Comparison of ENCODE assay signal across 9 cellular contexts in the genomic region with DNA sequence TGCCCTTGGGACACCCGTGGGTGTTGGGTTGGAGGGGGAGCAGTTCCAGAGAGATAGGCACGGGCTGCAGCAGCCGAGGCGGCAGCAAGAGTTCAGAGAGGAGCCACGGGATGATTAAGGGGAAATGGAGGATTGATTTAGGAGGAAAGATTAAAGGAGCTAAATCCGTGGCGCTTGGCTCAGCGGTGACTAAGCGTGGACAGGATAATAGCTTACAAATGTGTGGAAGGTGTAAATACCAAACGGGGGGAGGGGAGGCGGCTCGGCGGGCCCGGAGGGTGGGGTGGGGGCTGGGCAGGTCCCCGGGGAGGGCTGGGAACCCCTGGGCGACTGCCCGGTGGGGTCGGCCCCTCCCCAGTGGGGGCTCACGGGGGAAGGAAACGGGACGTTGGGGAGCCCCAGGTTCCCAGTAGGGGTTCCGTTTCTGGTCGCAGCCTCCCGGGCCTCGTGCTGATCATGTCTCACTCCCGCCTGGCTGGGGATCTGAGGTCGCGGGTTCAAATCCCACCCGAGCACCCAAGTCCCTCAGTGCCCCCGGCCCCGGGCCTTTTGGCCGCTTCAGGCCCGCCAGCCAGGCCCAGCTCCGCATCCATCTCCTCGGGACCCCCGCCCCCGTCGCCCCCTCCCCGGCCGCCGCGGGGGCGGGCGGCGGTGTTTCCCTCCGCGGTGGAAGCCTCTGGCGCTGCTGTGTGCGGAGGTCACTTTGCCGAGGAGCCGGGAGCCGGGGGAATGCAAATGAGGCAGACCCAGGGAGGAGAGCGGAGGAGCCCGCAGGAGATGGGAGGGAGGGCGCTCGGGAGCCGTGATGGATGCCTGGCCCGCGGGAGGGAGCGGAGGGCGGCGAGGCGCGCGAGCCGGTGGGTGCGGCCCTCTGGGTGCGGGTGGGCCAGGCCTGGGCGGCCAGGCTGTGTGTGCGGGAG. TPM values are rescaled to one million over a fixed set of nuclear protein-coding genes. Genes with fewer than 3 reads are reported as not detected.
A peak's percentile ranks its signal among the peaks of the same experiment; 100 is the strongest.
DNase-seq lines count a peak whose midpoint lies in the region; ATAC-seq and TF ChIP-seq lines count a peak whose summit lies in the region.
"Had no signal": no experiment of that assay in that cellular context is flagged by ENCODE, and none has a peak within 500 bp of the region (broad histone marks: within the 10 kb centered on the region; RNA-seq: fewer than 3 reads in every experiment).

No MANE protein-coding gene starts in this region.

- TF ChIP-seq EP300 in gastroesophageal sphincter (IDR thresholded peaks at IDR 0.05), result no peak

- no peak for TF ChIP-seq POLR2A in gastroesophageal sphincter (IDR thresholded peaks at IDR 0.05)
- no peak for TF ChIP-seq POLR2A in spleen (IDR thresholded peaks at IDR 0.05)

- H3K4me1 ChIP-seq in GM23248 (ENCODE audit: insufficient read depth) (peaks cover 19% of the 10 kb centered on the region), gastroesophageal sphincter (peaks cover 0 to 37% (median 27%) of the 10 kb centered on the region in 3 donors), spleen (peaks cover 6 to 28% (median 18%) of the 10 kb centered on the region in 6 donors)

- peak overlapping the region; percentile 70 for H3K27ac ChIP-seq in GM23248
- peak overlapping the region; percentile 5 to 90 (median 82) for H3K27ac ChIP-seq in gastroesophageal sphincter
- H3K27ac ChIP-seq in spleen, result no peak overlapping the region

- H3K9ac ChIP-seq in GM23248, result peak overlapping the region; percentile 60

- H3F3A ChIP-seq in GM23248 (ENCODE audit: insufficient read depth), result peaks cover 5% of the 10 kb centered on the region; the same call in 1 of the 2 replicates

- intact Hi-C loops in sciatic nerve (cut with DNase I), result no loop called here
- intact Hi-C loops in spleen (cut with DNase I; ENCODE audit: low total_unique reads), result no loop called here

- H2AFZ ChIP-seq in GM23248, result peak overlapping the region; percentile 74

- in situ Hi-C loops in GM23248 (cut with MboI), result no loop called here

- H3K4me3 ChIP-seq in GM23248 (peak overlapping the region; percentile 56), gastroesophageal sphincter (peak overlapping the region; percentile 1 to 48), spleen (peak overlapping the region in 3 of 8 donors; percentile 3 to 47 (median 8))

- H3K36me3 ChIP-seq in GM23248 (ENCODE audit: low read depth) (no peaks in the 10 kb centered on the region), gastroesophageal sphincter (no peaks in the 10 kb centered on the region), spleen (no peaks in the 10 kb centered on the region)

- peak in 1 of 4 experiments; percentile 31 for TF ChIP-seq CTCF in gastroesophageal sphincter (IDR thresholded peaks at IDR 0.05)
- no peak for TF ChIP-seq CTCF in spleen (IDR thresholded peaks at IDR 0.05 in 8 of 11, conservative IDR thresholded peaks at IDR 0.05 in 3 of 11)

- no peaks in the 10 kb centered on the region for H3K79me2 ChIP-seq in GM23248 (ENCODE audit: insufficient read depth)

- H4K20me1 ChIP-seq in GM23248 (ENCODE audit: insufficient read depth), result no peaks in the 10 kb centered on the region

- no peaks in the 10 kb centered on the region for H3K9me2 ChIP-seq in GM23248 (ENCODE audit: insufficient read depth)

- 2 to 3% methylated on average over 34 to 64 of the region's 70 CpGs for WGBS in GM23248 (ENCODE audit: low coverage in 1 of 2, low lambda C conversion rate in 2 of 2, missing lambda C conversion rate in 2 of 2), 2 experiments
- 5 to 7% methylated on average over 8 to 21 of the region's 70 CpGs for WGBS in gastroesophageal sphincter (ENCODE audit: low coverage in 1 of 2), 2 donors
- 3 to 7% (median 4%) methylated on average over 35 to 70 of the region's 70 CpGs for WGBS in spleen, 5 donors

- peak overlapping the region; percentile 80 for H3K4me2 ChIP-seq in GM23248 (ENCODE audit: unreplicated experiment)

- DNase-seq in GM23248 (peak; percentile 94), RPMI7951 (ENCODE audit: low read depth) (peak; percentile 85), sciatic nerve (ENCODE audit: low spot score) (no peak), SIG-M5 (lab: John Stamatoyannopoulos, UW) (no peak), spleen (no peak)

- peak; percentile 52 for ATAC-seq in gastroesophageal sphincter
- peak; percentile 23 for ATAC-seq in sciatic nerve
- no peak for ATAC-seq in GM21381 (IDR thresholded peaks at IDR 0.05; ENCODE audit: unreplicated experiment)
- no peak for ATAC-seq in GM18498 (IDR thresholded peaks at IDR 0.05; ENCODE audit: unreplicated experiment)

- H3K27me3 ChIP-seq in GM23248 (replicated peaks; ENCODE audit: insufficient read depth), result 0 out of 2 replicates have a peak, but pooled peaks cover under 1% of the 10 kb centered on the region
- H3K27me3 ChIP-seq in gastroesophageal sphincter, result peaks cover 51% of the 10 kb centered on the region
- peaks cover 6 to 100% (median 62%) of the 10 kb centered on the region in 7 donors for H3K27me3 ChIP-seq in spleen (replicated peaks in 1 of 7)

- H3K9me3 ChIP-seq in GM23248 (ENCODE audit: low read depth) (no peaks in the 10 kb centered on the region), gastroesophageal sphincter (no peaks in the 10 kb centered on the region), spleen (no peaks in the 10 kb centered on the region)

RNA-seq across cellular contexts. Expression of a gene that starts 8.1 kb away (rescaled TPM):
- 0.13 and 0.43 TPM in 2 replicates for total RNA-seq in GM23248 (2014; rRNA removed; shearing (Covaris generic))
- not detected in 2 replicates for polyA plus RNA-seq in GM23248 (2016; fragmentation: Nextera tagmentation; extraction: Ambion mirVana)
- 0.10 TPM in 1 of 2 replicates, not detected in the other for total RNA-seq in RPMI7951 (2014; rRNA removed; shearing (Covaris generic))
- under 1 TPM in 1 of 4 donors, not detected in 3; 0.16 TPM for total RNA-seq in gastroesophageal sphincter
- total RNA-seq in sciatic nerve, result 0.31 TPM
- under 1 TPM in 1 of 7 donors, not detected in 6; 0.32 TPM for total RNA-seq in spleen
- polyA plus RNA-seq in spleen, result under 1 TPM; 0.04 to 0.06 (median 0.05) TPM
- polyA plus RNA-seq: IgD-negative memory B cell had no signal

RNA-seq across cellular contexts. Expression of a gene that starts 21.2 kb away (rescaled TPM):
- 526 and 533 TPM in 2 replicates for total RNA-seq in GM23248 (2014; rRNA removed; shearing (Covaris generic))
- polyA plus RNA-seq in GM23248 (2016; fragmentation: Nextera tagmentation; extraction: Ambion mirVana) (174 and 179 TPM in 2 replicates), spleen (1 to 10 TPM; 2.8 to 8.9 (median 4.8) TPM)
- 73.7 and 98.6 TPM in 2 replicates for total RNA-seq in RPMI7951 (2014; rRNA removed; shearing (Covaris generic))
- total RNA-seq in gastroesophageal sphincter (10 to 100 TPM; 36.0 to 66.0 (median 54.8) TPM), sciatic nerve (33.4 TPM), spleen (10 to 100 TPM in 6 of 7 donors, 1 to 10 TPM in 1; 8.9 to 26.2 (median 15.4) TPM)

RNA-seq across cellular contexts. Expression of a gene that starts 21.5 kb away (rescaled TPM):
- 5.8 and 6.2 TPM in 2 replicates for total RNA-seq in GM23248 (2014; rRNA removed; shearing (Covaris generic))
- polyA plus RNA-seq in GM23248 (2016; fragmentation: Nextera tagmentation; extraction: Ambion mirVana), result 1.7 and 2.2 TPM in 2 replicates
- 2.3 and 2.6 TPM in 2 replicates for total RNA-seq in RPMI7951 (2014; rRNA removed; shearing (Covaris generic))
- total RNA-seq in gastroesophageal sphincter, result 1 to 10 TPM; 1.6 to 9.5 (median 4.1) TPM
- 2.1 TPM for total RNA-seq in sciatic nerve
- 1 to 10 TPM in 5 of 7 donors, under 1 TPM in 2; 0.39 to 2.8 (median 1.1) TPM for total RNA-seq in spleen
- polyA plus RNA-seq in spleen, result 1 to 10 TPM; 1.1 to 2.1 (median 1.5) TPM

RNA-seq across cellular contexts. Expression of a gene that starts 23.7 kb away (rescaled TPM):
- total RNA-seq in GM23248 (2014; rRNA removed; shearing (Covaris generic)), result 60.6 and 72.2 TPM in 2 replicates
- polyA plus RNA-seq in GM23248 (2016; fragmentation: Nextera tagmentation; extraction: Ambion mirVana) (64.4 and 65.6 TPM in 2 replicates), spleen (10 to 100 TPM; 27.4 to 43.3 (median 39.3) TPM)
- total RNA-seq in RPMI7951 (2014; rRNA removed; shearing (Covaris generic)), result 87.5 and 91.9 TPM in 2 replicates
- total RNA-seq in gastroesophageal sphincter (10 to 100 TPM; 11.3 to 26.4 (median 14.2) TPM), sciatic nerve (25.9 TPM), spleen (10 to 100 TPM; 21.2 to 45.5 (median 29.4) TPM)

RNA-seq across cellular contexts. Expression of a gene that starts 49.0 kb away (rescaled TPM):
- total RNA-seq in GM23248 (2014; rRNA removed; shearing (Covaris generic)), result 68.7 and 84.9 TPM in 2 replicates
- polyA plus RNA-seq in GM23248 (2016; fragmentation: Nextera tagmentation; extraction: Ambion mirVana), result 12.8 and 13.8 TPM in 2 replicates
- 41.5 and 42.8 TPM in 2 replicates for total RNA-seq in RPMI7951 (2014; rRNA removed; shearing (Covaris generic))
- 100 to 1,000 TPM in 1 of 4 donors, 10 to 100 TPM in 3; 73.2 to 118 (median 81.6) TPM for total RNA-seq in gastroesophageal sphincter
- total RNA-seq in sciatic nerve, result 85.2 TPM
- total RNA-seq in spleen, result 10 to 100 TPM; 26.7 to 51.6 (median 31.1) TPM
- polyA plus RNA-seq in spleen, result 10 to 100 TPM; 15.9 to 32.0 (median 27.6) TPM
- polyA plus RNA-seq: IgD-negative memory B cell had no signal

Comparison
In these comparisons a context has a peak if more than half of its experiments do, and no peak if none do; other contexts are left out.
1. DNase-seq: peak in GM23248 (single experiment) and RPMI7951 (single experiment); none in sciatic nerve (single experiment), SIG-M5 (single experiment) and spleen (single experiment).
2. H3K27ac ChIP-seq: peak in GM23248 (single experiment) and gastroesophageal sphincter (4 of 4); none in spleen (0 of 8).
3. ATAC-seq: peak in gastroesophageal sphincter (single experiment) and sciatic nerve (single experiment); none in GM21381 (single experiment) and GM18498 (single experiment).